ENCODE assay signal across 1 cellular context in genomic region chr9:65678533-65678932, GRCh38.
A peak's percentile ranks its signal among the peaks of the same experiment; 100 is the strongest.
TF ChIP-seq lines count a peak whose summit lies in the region.

No MANE protein-coding gene starts in this region.

TF ChIP-seq in GM12878, 131 proteins besides CTCF, POLR2A, EP300 and RAD21:
- 0 out of 2 replicates have a peak, but pooled peaks have one; percentile 51 for TF ChIP-seq ZNF384 (IDR thresholded peaks at IDR 0.05; ENCODE audit: borderline replicate concordance, low read depth, low read length)
